In the genomic region with DNA sequence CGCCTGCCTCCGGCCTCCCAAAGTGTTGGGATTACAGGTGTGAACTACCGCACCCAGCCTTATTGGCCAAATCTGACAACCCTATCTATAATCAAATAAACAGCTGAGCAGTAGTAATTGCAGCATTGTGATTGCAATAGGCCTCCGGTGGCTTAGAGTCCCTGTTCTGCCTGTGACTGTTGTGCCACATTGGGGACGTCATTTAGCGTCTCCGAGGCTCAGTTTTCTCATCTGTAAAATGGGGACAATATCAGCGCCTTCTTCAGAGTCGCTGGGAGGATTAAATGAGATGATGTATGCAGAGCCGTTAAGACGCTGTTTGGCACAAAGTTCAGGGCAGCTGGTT, we compare ENCODE assay signal across 8 cellular contexts. TPM values are rescaled to one million over a fixed set of nuclear protein-coding genes. Genes with fewer than 3 reads are reported as not detected.
A peak's percentile ranks its signal among the peaks of the same experiment; 100 is the strongest.
DNase-seq lines count a peak whose midpoint lies in the region; ATAC-seq, FAIRE-seq and TF ChIP-seq lines count a peak whose summit lies in the region.

No MANE protein-coding gene starts in this region.

- RAD21 ChIA-PET in GM12878 (lab: Charles Lee; ENCODE audit: unreplicated experiment): interaction anchor here (1.2 to 2.3 kb wide), 2 partner anchors 32 to 37 kb away, joined by 4 to 8 read pairs; no protein-coding TSS in a partner anchor

- H3K27me3 ChIP-seq in GM12878 (replicated peaks in 1 of 2; ENCODE audit: control insufficient read depth in 2 of 2, insufficient read depth in 2 of 2, low read length in 1 of 2): no peaks in the 10 kb centered on the region
- H3K27me3 ChIP-seq in liver (ENCODE audit: control insufficient read depth in 4 of 4, insufficient read depth in 4 of 4, low read length in 3 of 4): no peaks in the 10 kb centered on the region
- no peaks in the 10 kb centered on the region for H3K27me3 ChIP-seq in thyroid gland

- H3K9ac ChIP-seq in GM12878 (ENCODE audit: control insufficient read depth, insufficient read depth, low read length) (no peak overlapping the region), liver (ENCODE audit: low read depth in 1 of 2, low read length in 2 of 2) (peak overlapping the region in 1 of 2 donors; percentile 31)

- H3K4me2 ChIP-seq in GM12878 (ENCODE audit: control insufficient read depth, insufficient read depth): peak overlapping the region; percentile 99; the same call in 1 of the 2 replicates

- SMC1A ChIA-PET in GM12878 (lab: Charles Lee; ENCODE audit: uncharacterized antibody, unreplicated experiment): interaction anchor here (1.2 kb wide), 1 partner anchor 38 kb away, joined by 5 read pairs; no protein-coding TSS in a partner anchor

- H3K36me3 ChIP-seq in GM12878 (ENCODE audit: control insufficient read depth in 2 of 2, insufficient read depth in 2 of 2, low read length in 1 of 2): no peaks in the 10 kb centered on the region
- H3K36me3 ChIP-seq in liver (ENCODE audit: control insufficient read depth in 4 of 4, insufficient read depth in 3 of 4, low read depth in 1 of 4, low read length in 3 of 4): no peaks in the 10 kb centered on the region
- no peaks in the 10 kb centered on the region for H3K36me3 ChIP-seq in thyroid gland

- peak overlapping the region; percentile 76 for H2AFZ ChIP-seq in GM12878 (ENCODE audit: control insufficient read depth, low read depth, low read length)

- no peaks in the 10 kb centered on the region; the same call in 1 of the 2 replicates for H3K79me2 ChIP-seq in GM12878 (ENCODE audit: control insufficient read depth, insufficient read depth, low read length)

- no peak for ATAC-seq in activated T-cell treated with anti-CD3 and anti-CD28 coated beads, Interleukin-2, amount 50 U/mL, for 4 hours
- ATAC-seq in GM12878 (no peak), GM18519 (IDR thresholded peaks at IDR 0.05; ENCODE audit: low FRiP score, unreplicated experiment) (no peak)

- peaks cover 54% of the 10 kb centered on the region for H3K4me1 Mint-ChIP-seq in activated T-cell treated with anti-CD3 and anti-CD28 coated beads, Interleukin-2, amount 50 U/mL, for 4 hours (ENCODE audit: low read depth)

- CTCF ChIA-PET in GM12878 (lab: Yijun Ruan, JAX): interaction anchor here (3.1 kb wide), 1 partner anchor 38 kb away, joined by 25 read pairs; no protein-coding TSS in a partner anchor

- TF ChIP-seq CTCF in GM12878 (IDR thresholded peaks at IDR 0.05 in 2 of 3, conservative IDR thresholded peaks at IDR 0.05 in 1 of 3; ENCODE audit: control insufficient read depth in 2 of 3, extremely low read depth in 1 of 3, insufficient read depth in 1 of 3, low read depth in 3 of 3, low read length in 3 of 3) (no peak), liver (IDR thresholded peaks at IDR 0.05; ENCODE audit: low read depth, low read length, missing input control) (no peak), thyroid gland (IDR thresholded peaks at IDR 0.05) (no peak)

- no peak overlapping the region for H3K27ac ChIP-seq in GM12878 (ENCODE audit: control insufficient read depth, insufficient read depth)
- peak overlapping the region; percentile 15 to 34 for H3K27ac ChIP-seq in liver (ENCODE audit: low read depth in 1 of 2, low read length in 2 of 2)
- H3K27ac ChIP-seq in thyroid gland: peak overlapping the region; percentile 96 to 97 (median 96)

- H3K27me3 Mint-ChIP-seq in activated T-cell treated with anti-CD3 and anti-CD28 coated beads, Interleukin-2, amount 50 U/mL, for 4 hours (ENCODE audit: low read depth): no peaks in the 10 kb centered on the region

- H3K9me3 ChIP-seq in GM12878 (replicated peaks; ENCODE audit: control insufficient read depth, insufficient read depth, low read length): no peaks in the 10 kb centered on the region
- H3K9me3 ChIP-seq in liver (ENCODE audit: control insufficient read depth in 4 of 4, low read length in 3 of 4): no peaks in the 10 kb centered on the region
- no peaks in the 10 kb centered on the region for H3K9me3 ChIP-seq in thyroid gland

- BruUV-seq in GM12878 (replicated peaks; lab: Mats Ljungman, UMichigan): no TSS peak

- POLR2A ChIA-PET in GM12878 (lab: Charles Lee): no interaction called here

- in situ Hi-C loops in GM12878 (cut with MboI): no loop called here

- TF ChIP-seq RAD21 in GM12878 (IDR thresholded peaks at IDR 0.05; ENCODE audit: insufficient read depth, low read depth, low read length) (no peak), liver (IDR thresholded peaks at IDR 0.05) (no peak)

- H3K9me3 Mint-ChIP-seq in activated T-cell treated with anti-CD3 and anti-CD28 coated beads, Interleukin-2, amount 50 U/mL, for 4 hours: no peaks in the 10 kb centered on the region

- H3K4me3 Mint-ChIP-seq in activated T-cell treated with anti-CD3 and anti-CD28 coated beads, Interleukin-2, amount 50 U/mL, for 4 hours: peak overlapping the region; percentile 71

- intact Hi-C loops in GM12878 (cut with micrococcal nuclease; ENCODE audit: unreplicated experiment) (loop anchor here (1.0 to 5.0 kb wide), 2 partner anchors 37 to 620 kb away; a partner anchor contains a TSS), thyroid gland (cut with DNase I) (loop anchor here (5.0 kb wide), 1 partner anchor 35 kb away; no protein-coding TSS in a partner anchor)

- H4K20me1 ChIP-seq in GM12878 (ENCODE audit: control insufficient read depth, insufficient read depth): no peaks in the 10 kb centered on the region

- TF ChIP-seq POLR2A in GM12878 (IDR thresholded peaks at IDR 0.05; ENCODE audit: low read depth, low read length): no peak
- no peak for TF ChIP-seq POLR2A in thyroid gland (IDR thresholded peaks at IDR 0.05)

- H3K4me3 ChIP-seq in GM12878 (peak overlapping the region; percentile 72; the same call in 1 of the 2 replicates), liver (ENCODE audit: low read depth in 1 of 3, low read length in 3 of 3) (peak overlapping the region in 1 of 3 donors; percentile 77), thyroid gland (replicated peaks in 1 of 3) (peak overlapping the region in 1 of 3 donors; percentile 75)

- DNase-seq in activated T-cell treated with anti-CD3 and anti-CD28 coated beads, Interleukin-2, amount 50 U/mL, for 4 hours: no peak
- DNase-seq in activated T-cell treated with anti-CD3 and anti-CD28 coated beads, Interleukin-2, amount 50 U/mL, for 1 hour: no peak
- no peak for DNase-seq in GM12878 (ENCODE audit: low read depth, low spot score)
- DNase-seq in thyroid gland: no peak
- DNase-seq in NCI-H82 (lab: John Stamatoyannopoulos, UW): no peak
- no peak for DNase-seq in SIG-M5 (lab: John Stamatoyannopoulos, UW)

- 64% methylated on average over 11 of the region's 11 CpGs for WGBS in GM12878 (ENCODE audit: insufficient coverage, insufficient replicate concordance, low lambda C conversion rate, missing lambda C conversion rate)
- 61% methylated on average over 11 of the region's 11 CpGs for WGBS in liver
- 70 to 79% methylated on average over 11 of the region's 11 CpGs for WGBS in thyroid gland, 2 donors

- no peak for TF ChIP-seq EP300 in GM12878 (IDR thresholded peaks at IDR 0.05; ENCODE audit: borderline replicate concordance in 1 of 2, control insufficient read depth in 1 of 2, low read depth in 2 of 2, low read length in 2 of 2)

- FAIRE-seq in GM12878 (lab: Jason Lieb, UNC): peak; percentile 70

- peaks cover 2% of the 10 kb centered on the region for H3K36me3 Mint-ChIP-seq in activated T-cell treated with anti-CD3 and anti-CD28 coated beads, Interleukin-2, amount 50 U/mL, for 4 hours (ENCODE audit: insufficient read depth)

- H3K4me1 ChIP-seq in GM12878 (ENCODE audit: control insufficient read depth, insufficient read depth, low read length) (peaks cover 22% of the 10 kb centered on the region), liver (ENCODE audit: control insufficient read depth in 4 of 4, insufficient read depth in 4 of 4, low read length in 3 of 4) (peaks cover 0 to 5% (median 2%) of the 10 kb centered on the region in 4 donors), thyroid gland (peaks cover 44 to 64% of the 10 kb centered on the region in 2 donors)

RNA-seq across cellular contexts. Expression of a gene that starts 0.5 kb away (rescaled TPM):
- total RNA-seq in activated T-cell treated with anti-CD3 and anti-CD28 coated beads, Interleukin-2, amount 50 U/mL, for 4 hours: 10 to 100 TPM; 19.0 to 25.1 (median 19.2) TPM
- total RNA-seq in GM12878 (2013; cell fraction: nucleolus; rRNA removed): 0.93 and 1.9 TPM in 2 replicates
- 12.2 and 16.3 TPM in 2 replicates for total RNA-seq in GM12878 (2014; rRNA removed)
- total RNA-seq in GM12878 (2014; rRNA removed; fragmentation: Illumina TruSeq; extraction: Trizol): 17.6 and 18.2 TPM in 2 replicates
- 17.9 and 18.9 TPM in 2 replicates for total RNA-seq in GM12878 (2021)
- 12.0 TPM for polyA plus RNA-seq in GM12878 (2011; ENCODE audit: low read depth)
- 9.3 and 10.4 TPM in 2 replicates for polyA plus RNA-seq in GM12878 (2011; rRNA removed)
- polyA plus RNA-seq in GM12878 (2011; cell fraction: cytosol; rRNA removed): 5.4 and 6.3 TPM in 2 replicates
- polyA plus RNA-seq in GM12878 (2011; cell fraction: nucleus; rRNA removed): 20.0 and 22.4 TPM in 2 replicates
- polyA plus RNA-seq in GM12878 (2012): 4.8 and 9.3 TPM in 2 replicates
- 17.7 and 18.0 TPM in 2 replicates for polyA plus RNA-seq in GM12878 (2014; fragmentation: Illumina TruSeq; extraction: Trizol)
- 1 to 10 TPM; 6.0 to 8.2 TPM for polyA plus RNA-seq in GM12878 (2014; fragmentation: Nextera tagmentation; extraction: Ambion mirVana)
- polyA plus RNA-seq in GM12878 (2014; rRNA removed): 21.4 and 26.4 TPM in 2 replicates
- 10 to 100 TPM; 15.7 to 16.9 TPM for polyA plus RNA-seq in GM12878 (2016; fragmentation: Nextera tagmentation; extraction: Ambion mirVana)
- 8.2 and 10.8 TPM in 2 replicates for polyA minus RNA-seq in GM12878 (2011; rRNA and poly(A)+ RNA removed)
- 3.5 and 4.8 TPM in 2 replicates for polyA minus RNA-seq in GM12878 (2011; cell fraction: cytosol; rRNA and poly(A)+ RNA removed)
- polyA minus RNA-seq in GM12878 (2011; cell fraction: nucleus; rRNA and poly(A)+ RNA removed): 4.1 and 9.7 TPM in 2 replicates
- 10 to 100 TPM; 11.2 to 20.7 TPM for total RNA-seq in liver
- 10 to 100 TPM; 11.5 to 19.4 TPM for polyA plus RNA-seq in liver
- total RNA-seq in thyroid gland: 100 to 1,000 TPM; 134 to 155 (median 148) TPM

RNA-seq across cellular contexts. Expression of a gene that starts 46.3 kb away (rescaled TPM):
- total RNA-seq in activated T-cell treated with anti-CD3 and anti-CD28 coated beads, Interleukin-2, amount 50 U/mL, for 4 hours: not detected
- 2.5 TPM in 2 replicates for total RNA-seq in GM12878 (2013; cell fraction: nucleolus; rRNA removed)
- 7.4 and 8.3 TPM in 2 replicates for total RNA-seq in GM12878 (2014; rRNA removed)
- 6.4 and 7.3 TPM in 2 replicates for total RNA-seq in GM12878 (2014; rRNA removed; fragmentation: Illumina TruSeq; extraction: Trizol)
- 7.5 and 7.6 TPM in 2 replicates for total RNA-seq in GM12878 (2021)
- 0.64 TPM for polyA plus RNA-seq in GM12878 (2011; ENCODE audit: low read depth)
- 9.8 and 13.5 TPM in 2 replicates for polyA plus RNA-seq in GM12878 (2011; rRNA removed)
- polyA plus RNA-seq in GM12878 (2011; cell fraction: cytosol; rRNA removed): 11.4 and 14.2 TPM in 2 replicates
- 15.4 and 23.1 TPM in 2 replicates for polyA plus RNA-seq in GM12878 (2011; cell fraction: nucleus; rRNA removed)
- 0.66 TPM in 1 of 2 replicates, not detected in the other for polyA plus RNA-seq in GM12878 (2012)
- polyA plus RNA-seq in GM12878 (2014; fragmentation: Illumina TruSeq; extraction: Trizol): 8.4 and 8.6 TPM in 2 replicates
- polyA plus RNA-seq in GM12878 (2014; fragmentation: Nextera tagmentation; extraction: Ambion mirVana): 10 to 100 TPM; 21.8 to 30.7 TPM
- polyA plus RNA-seq in GM12878 (2014; rRNA removed): 10.7 and 11.0 TPM in 2 replicates
- 10 to 100 TPM; 14.4 to 16.0 TPM for polyA plus RNA-seq in GM12878 (2016; fragmentation: Nextera tagmentation; extraction: Ambion mirVana)
- polyA minus RNA-seq in GM12878 (2011; rRNA and poly(A)+ RNA removed): 3.0 and 5.3 TPM in 2 replicates
- polyA minus RNA-seq in GM12878 (2011; cell fraction: cytosol; rRNA and poly(A)+ RNA removed): not detected in 2 replicates
- polyA minus RNA-seq in GM12878 (2011; cell fraction: nucleus; rRNA and poly(A)+ RNA removed): 1.1 and 2.9 TPM in 2 replicates
- under 1 TPM in 1 of 2 donors, not detected in 1; 0.08 TPM for total RNA-seq in liver
- polyA plus RNA-seq in liver: under 1 TPM in 1 of 2 donors, not detected in 1; 0.16 TPM
- total RNA-seq in thyroid gland: under 1 TPM in 3 of 4 donors, not detected in 1; 0.20 to 0.79 (median 0.40) TPM

Comparison
In these comparisons a context has a peak if more than half of its experiments do, and no peak if none do; other contexts are left out.
1. RNA of a gene that starts 0.5 kb away (total RNA-seq): 134 to 155 TPM in thyroid gland; 11.2 to 20.7 TPM in liver, 19.0 to 25.1 TPM in activated T-cell treated with anti-CD3 and anti-CD28 coated beads, Interleukin-2, amount 50 U/mL, for 4 hours and 0.93 to 18.9 TPM in GM12878; every median in the first group is over 4 times any median in the second.